8 cellular contexts compared by ENCODE assay signal in the genomic region with DNA sequence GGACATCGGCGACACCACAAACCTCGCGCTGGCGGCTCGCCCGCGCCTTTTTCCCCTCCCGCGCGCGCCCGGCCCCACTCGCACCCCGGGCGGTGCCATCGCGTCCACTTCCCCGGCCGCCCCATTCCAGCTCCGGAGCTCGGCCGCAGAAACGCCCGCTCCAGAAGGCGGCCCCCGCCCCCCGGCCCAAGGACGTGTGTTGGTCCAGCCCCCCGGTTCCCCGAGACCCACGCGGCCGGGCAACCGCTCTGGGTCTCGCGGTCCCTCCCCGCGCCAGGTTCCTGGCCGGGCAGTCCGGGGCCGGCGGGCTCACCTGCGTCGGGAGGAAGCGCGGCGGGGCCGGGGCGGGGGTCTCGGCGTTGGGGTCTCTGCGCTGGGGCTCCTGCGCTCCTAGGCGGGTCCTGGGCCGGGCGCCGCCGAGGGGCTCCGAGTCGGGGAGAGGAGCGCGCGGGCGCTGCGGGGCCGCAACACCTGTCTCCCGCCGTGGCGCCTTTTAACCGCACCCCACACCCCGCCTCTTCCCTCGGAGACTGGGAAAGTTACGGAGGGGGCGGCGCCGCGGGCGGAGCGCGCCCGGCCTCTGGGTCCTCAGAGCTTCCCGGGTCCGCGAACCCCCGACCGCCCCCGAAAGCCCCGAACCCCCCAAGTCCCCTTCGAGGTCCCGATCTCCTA. TPM values are rescaled to one million over a fixed set of nuclear protein-coding genes. Genes with fewer than 3 reads are reported as not detected.
DNase-seq lines count a peak whose midpoint lies in the region; ATAC-seq, FAIRE-seq and TF ChIP-seq lines count a peak whose summit lies in the region.

A gene (minus strand): TSS at position 469 of the 672 bp plus-strand sequence. CDS start 3,357 bp downstream, outside the sequence.

- no peaks in the 10 kb centered on the region for H3K9me3 Mint-ChIP-seq in activated CD4-positive, alpha-beta T cell treated with anti-CD3 and anti-CD28 coated beads, Interleukin-2, amount 10 ng/mL, durations not matched to agents 7 days and 5 days
- H3K9me3 Mint-ChIP-seq in astrocyte (ENCODE audit: unreplicated experiment), result peaks cover 1% of the 10 kb centered on the region

- H3K4me1 Mint-ChIP-seq in activated CD4-positive, alpha-beta T cell treated with anti-CD3 and anti-CD28 coated beads, Interleukin-2, amount 10 ng/mL, durations not matched to agents 7 days and 5 days, result peaks cover 27% of the 10 kb centered on the region
- H3K4me1 Mint-ChIP-seq in astrocyte (ENCODE audit: low read depth, unreplicated experiment), result peaks cover 10% of the 10 kb centered on the region

- peaks cover 19% of the 10 kb centered on the region for H3K4me1 ChIP-seq in astrocyte (ENCODE audit: insufficient read depth, low read length)
- peaks cover 18 to 32% of the 10 kb centered on the region in 2 donors for H3K4me1 ChIP-seq in left lung
- H3K4me1 ChIP-seq in thymus (ENCODE audit: control insufficient read depth, insufficient read depth, low read length), result peaks cover 23% of the 10 kb centered on the region

- no peaks in the 10 kb centered on the region for H3K9me3 ChIP-seq in astrocyte (ENCODE audit: insufficient read depth, low read depth, low read length)
- no peaks in the 10 kb centered on the region for H3K9me3 ChIP-seq in left lung
- no peaks in the 10 kb centered on the region for H3K9me3 ChIP-seq in thymus (ENCODE audit: control insufficient read depth)

- H2AFZ ChIP-seq in astrocyte (ENCODE audit: low read depth, low read length), result peak within 1 kb of the TSS; percentile 72

- H3K27ac ChIP-seq in astrocyte (ENCODE audit: low read depth, low read length) (no peak within 1 kb of the TSS), left lung (no peak within 1 kb of the TSS), thymus (ENCODE audit: low read depth) (peak within 1 kb of the TSS; percentile 8)

- CTCF ChIA-PET in activated CD4-positive, alpha-beta T cell treated with anti-CD3 and anti-CD28 coated beads, Interleukin-2, amount 10 ng/mL, durations not matched to agents 7 days and 5 days (lab: Charles Lee), result interaction anchor here (1.2 kb wide), 1 partner anchor 11 kb away, joined by 4 read pairs; no protein-coding TSS in a partner anchor

- H3K36me3 ChIP-seq in astrocyte (ENCODE audit: insufficient read depth, low read length) (no peaks in the 10 kb centered on the region), left lung (no peaks in the 10 kb centered on the region), thymus (ENCODE audit: control insufficient read depth, insufficient read depth) (peaks cover 5% of the 10 kb centered on the region)

- TF ChIP-seq CTCF in astrocyte (IDR thresholded peaks at IDR 0.05; ENCODE audit: insufficient read depth, low read depth, low read length) (no peak), left lung (IDR thresholded peaks at IDR 0.05) (no peak)

- H3K27ac Mint-ChIP-seq in activated CD4-positive, alpha-beta T cell treated with anti-CD3 and anti-CD28 coated beads, Interleukin-2, amount 10 ng/mL, durations not matched to agents 7 days and 5 days, result peak within 1 kb of the TSS; percentile 31
- H3K27ac Mint-ChIP-seq in astrocyte (ENCODE audit: unreplicated experiment), result peak within 1 kb of the TSS; percentile 66

- POLR2A ChIA-PET in activated CD4-positive, alpha-beta T cell treated with anti-CD3 and anti-CD28 coated beads, Interleukin-2, amount 10 ng/mL, durations not matched to agents 7 days and 5 days (lab: Charles Lee), result no interaction called here

- H3K36me3 Mint-ChIP-seq in activated CD4-positive, alpha-beta T cell treated with anti-CD3 and anti-CD28 coated beads, Interleukin-2, amount 10 ng/mL, durations not matched to agents 7 days and 5 days (ENCODE audit: low read depth), result no peaks in the 10 kb centered on the region
- H3K36me3 Mint-ChIP-seq in astrocyte (ENCODE audit: low read depth, unreplicated experiment), result peaks cover 4% of the 10 kb centered on the region

- intact Hi-C loops in left lung (cut with DNase I), result no loop called here

- H4K20me1 ChIP-seq in astrocyte (ENCODE audit: insufficient read depth, low read length), result no peaks in the 10 kb centered on the region

- no peak for DNase-seq in activated CD4-positive, alpha-beta T cell treated with anti-CD3 and anti-CD28 coated beads, Interleukin-2, amount 10 ng/mL, durations not matched to agents 7 days and 5 days
- DNase-seq in activated CD4-positive, alpha-beta T cell treated with anti-CD3 and anti-CD28 coated beads, Interleukin-2, amount 50 U/mL, for 4 hours, result no peak
- no peak for DNase-seq in astrocyte (ENCODE audit: low read depth)
- DNase-seq in left lung, result peak in 1 of 2 donors; percentile 80

- under 1% methylated on average over 91 of the region's 91 CpGs for WGBS in thymus

- no peak for FAIRE-seq in astrocyte (lab: Jason Lieb, UNC)

- peak within 1 kb of the TSS; percentile 8 for H3K9ac ChIP-seq in astrocyte (ENCODE audit: low read length)

- peaks cover 60% of the 10 kb centered on the region for H3K27me3 Mint-ChIP-seq in activated CD4-positive, alpha-beta T cell treated with anti-CD3 and anti-CD28 coated beads, Interleukin-2, amount 10 ng/mL, durations not matched to agents 7 days and 5 days
- peaks cover 54% of the 10 kb centered on the region for H3K27me3 Mint-ChIP-seq in astrocyte (ENCODE audit: low read depth, unreplicated experiment)

- H3K4me3 ChIP-seq in astrocyte (ENCODE audit: insufficient read depth, low read depth, low read length) (peak within 1 kb of the TSS; percentile 50), left lung (peak within 1 kb of the TSS; percentile 43 to 55), thymus (ENCODE audit: low read length) (peak within 1 kb of the TSS; percentile 70)

- no peaks in the 10 kb centered on the region for H3K79me2 ChIP-seq in astrocyte (ENCODE audit: insufficient read depth, low read length)

- ATAC-seq in left lung (peak; percentile 63), GM18517 (IDR thresholded peaks at IDR 0.05; ENCODE audit: unreplicated experiment) (no peak), HG03045 (IDR thresholded peaks at IDR 0.05; ENCODE audit: unreplicated experiment) (no peak), GM18858 (IDR thresholded peaks at IDR 0.05; ENCODE audit: unreplicated experiment) (no peak)

- H3K4me3 Mint-ChIP-seq in activated CD4-positive, alpha-beta T cell treated with anti-CD3 and anti-CD28 coated beads, Interleukin-2, amount 10 ng/mL, durations not matched to agents 7 days and 5 days, result peak within 1 kb of the TSS; percentile 66
- peak within 1 kb of the TSS; percentile 75 for H3K4me3 Mint-ChIP-seq in astrocyte (ENCODE audit: unreplicated experiment)

- H3K4me2 ChIP-seq in astrocyte (ENCODE audit: low read length), result peak within 1 kb of the TSS; percentile 86

- H3K27me3 ChIP-seq in astrocyte (ENCODE audit: insufficient read depth, low read length), result peaks cover 49% of the 10 kb centered on the region
- H3K27me3 ChIP-seq in left lung, result peaks cover 49 to 66% of the 10 kb centered on the region in 2 donors
- peaks cover 20% of the 10 kb centered on the region for H3K27me3 ChIP-seq in thymus (ENCODE audit: control insufficient read depth, insufficient read depth)

RNA-seq across cellular contexts. Expression of the gene that starts here (rescaled TPM):
- 1 to 10 TPM; 5.4 to 5.6 TPM for total RNA-seq in activated CD4-positive, alpha-beta T cell treated with anti-CD3 and anti-CD28 coated beads, Interleukin-2, amount 10 ng/mL, durations not matched to agents 7 days and 5 days
- total RNA-seq in astrocyte (4.6 and 23.2 TPM in 2 replicates), left lung (1 to 10 TPM; 1.3 to 4.3 TPM)
- 38.1 TPM for polyA plus RNA-seq in thymus
